12 cellular contexts compared by ENCODE assay signal in the genomic region with DNA sequence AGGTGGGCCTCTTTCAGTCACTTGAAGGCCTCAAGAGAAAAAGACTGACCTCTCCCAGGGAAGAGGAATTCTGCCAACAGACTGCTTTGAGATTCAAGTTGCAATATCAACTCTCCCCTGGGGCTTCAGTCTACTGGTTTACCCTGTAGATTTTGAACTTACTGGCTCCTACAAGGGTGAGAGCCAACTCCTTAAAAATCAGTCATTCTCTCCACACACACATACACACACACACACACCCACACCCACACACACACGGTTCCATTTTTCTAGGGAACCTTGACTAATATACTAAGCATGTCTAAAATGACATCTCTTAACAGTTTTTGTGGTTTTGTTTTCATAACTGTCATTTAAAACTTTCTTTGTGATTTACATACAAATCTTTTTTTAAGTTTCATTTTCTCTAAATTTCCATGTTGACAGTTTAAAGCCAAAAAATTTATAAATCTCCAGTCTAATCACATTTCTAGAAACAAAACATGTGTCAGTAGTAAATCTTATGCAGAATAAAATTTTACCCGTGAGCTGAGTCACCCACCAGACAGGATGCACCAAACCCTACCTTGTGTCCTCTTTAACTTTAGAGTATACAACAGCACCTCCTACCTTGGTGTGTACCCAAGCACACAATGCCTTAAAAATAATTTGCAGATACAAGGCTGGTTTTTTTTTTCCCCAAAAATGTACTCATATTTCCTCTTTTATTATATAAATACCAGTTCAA.
DNase-seq lines count a peak whose midpoint lies in the region; ATAC-seq and TF ChIP-seq lines count a peak whose summit lies in the region.
"Had no signal": no experiment of that assay in that cellular context is flagged by ENCODE, and none has a peak within 500 bp of the region (broad histone marks: within the 10 kb centered on the region; RNA-seq: fewer than 3 reads in every experiment).

No MANE protein-coding gene starts in this region.

- intact Hi-C loops in ascending aorta (cut with DNase I), result no loop called here

- no peaks in the 10 kb centered on the region for H3K9me3 ChIP-seq in ascending aorta
- H3K9me3 ChIP-seq: esophagus squamous epithelium had no signal

- H3K27me3 ChIP-seq in ascending aorta, result no peaks in the 10 kb centered on the region
- H3K27me3 ChIP-seq: esophagus squamous epithelium had no signal

- H3K27ac ChIP-seq in ascending aorta, result peak overlapping the region; percentile 63 to 65
- H3K27ac ChIP-seq: esophagus squamous epithelium had no signal

- TF ChIP-seq CTCF in ascending aorta (IDR thresholded peaks at IDR 0.05), result no peak

- no peaks in the 10 kb centered on the region for H3K36me3 ChIP-seq in ascending aorta
- H3K36me3 ChIP-seq: esophagus squamous epithelium had no signal

- peak; percentile 56 for ATAC-seq in HG03432 (IDR thresholded peaks at IDR 0.05; ENCODE audit: unreplicated experiment)
- ATAC-seq: HCT116, sciatic nerve had no signal

- H3K4me3 ChIP-seq in ascending aorta, result no peak overlapping the region
- H3K4me3 ChIP-seq: esophagus squamous epithelium had no signal

- H3K4me1 ChIP-seq in ascending aorta, result peaks cover 0 to 13% of the 10 kb centered on the region in 2 donors

- DNase-seq in GM03348 (ENCODE audit: low spot score) (peak; percentile 40), ascending aorta (ENCODE audit: low spot score in 2 of 2) (no peak), myocyte (ENCODE audit: low read depth) (peak; percentile 32), NCI-H2171 treated with DMSO at 0.1 percent for 48 hours (lab: John Stamatoyannopoulos, UW) (no peak), medulla oblongata (ENCODE audit: extremely low spot score) (no peak), HK-2 (ENCODE audit: unreplicated experiment) (no peak)
- DNase-seq: esophagus squamous epithelium, NCI-H1417, substantia nigra had no signal

Comparison
In these comparisons a context has a peak if more than half of its experiments do, and no peak if none do; other contexts are left out.
1. DNase-seq: peak in GM03348 (single experiment) and myocyte (single experiment); none in ascending aorta (0 of 2), NCI-H2171 treated with DMSO at 0.1 percent for 48 hours (single experiment), medulla oblongata (single experiment) and HK-2 (single experiment).